In the genomic region with DNA sequence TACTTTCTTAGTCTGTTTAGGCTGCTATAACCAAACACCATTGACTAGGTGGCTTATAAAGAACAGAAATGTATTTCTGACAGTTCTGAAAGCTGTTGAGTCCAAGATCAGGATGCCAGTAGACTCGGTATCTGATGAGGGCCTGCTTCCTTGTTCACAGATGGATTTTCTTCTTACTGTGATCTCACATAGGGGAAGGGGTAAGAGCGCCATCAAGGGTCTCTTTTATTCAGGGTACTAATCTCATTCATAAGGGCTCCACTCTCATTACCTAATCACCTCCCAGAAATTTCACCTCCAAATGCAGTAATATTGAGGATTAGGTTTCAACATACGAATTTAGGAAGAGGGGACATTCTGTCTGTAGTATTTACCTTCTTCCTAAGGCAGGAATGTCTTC, we compare ENCODE assay signal across 23 cellular contexts.
"Had no signal": no experiment of that assay in that cellular context is flagged by ENCODE, and none has a peak within 500 bp of the region (broad histone marks: within the 10 kb centered on the region; RNA-seq: fewer than 3 reads in every experiment).

No MANE protein-coding gene starts in this region.

- H3K36me3 ChIP-seq: esophagus squamous epithelium, gastroesophageal sphincter, left ventricle myocardium inferior, neutrophil, tibial nerve, upper lobe of right lung, vagina had no signal

- H3K27me3 ChIP-seq: esophagus squamous epithelium, gastroesophageal sphincter, neutrophil, testis, tibial nerve, upper lobe of right lung, vagina had no signal

- H3K4me3 Mint-ChIP-seq: effector memory CD8-positive, alpha-beta T cell; naive B cell; nephron; stimulated activated naive B cell treated with anti-CD40 and anti-IgM and Interleukin-4, amounts not matched to agents 10 μg/mL and 1 μg/mL and 100 μg/mL, for 72 hours; stimulated activated naive CD8-positive, alpha-beta T cell treated with anti-CD3 and anti-CD28 coated beads, Interleukin-15, amount 100 ng/mL, for 72 hours had no signal

- H3K36me3 Mint-ChIP-seq: naive B cell; stimulated activated naive B cell treated with anti-CD40 and anti-IgM and Interleukin-4, amounts not matched to agents 10 μg/mL and 1 μg/mL and 100 μg/mL, for 72 hours had no signal

- H3K4me1 ChIP-seq: esophagus squamous epithelium, gastroesophageal sphincter, left ventricle myocardium inferior, psoas muscle, testis, tibial nerve, upper lobe of right lung, vagina had no signal

- H3K27me3 Mint-ChIP-seq: naive B cell; stimulated activated naive B cell treated with anti-CD40 and anti-IgM and Interleukin-4, amounts not matched to agents 10 μg/mL and 1 μg/mL and 100 μg/mL, for 72 hours; stimulated activated naive CD8-positive, alpha-beta T cell treated with anti-CD3 and anti-CD28 coated beads, Interleukin-15, amount 100 ng/mL, for 72 hours had no signal

- H3K4me3 ChIP-seq: esophagus squamous epithelium, gastroesophageal sphincter, left ventricle myocardium inferior, lung, psoas muscle, testis, tibial nerve, upper lobe of right lung, vagina had no signal

- H3K9me3 ChIP-seq: esophagus squamous epithelium, gastroesophageal sphincter, left ventricle myocardium inferior, neutrophil, psoas muscle, testis, tibial nerve, upper lobe of right lung, vagina had no signal

- DNase-seq: effector memory CD8-positive, alpha-beta T cell; esophagus squamous epithelium; foreskin fibroblast; glutamatergic neuron; kidney; left cardiac atrium; left ventricle myocardium inferior; mesenchymal stem cell; naive B cell; psoas muscle; retina; stimulated activated CD4-positive, alpha-beta T cell treated with anti-CD3 and anti-CD28 coated beads, Interleukin-2, amount 100 ng/mL, for 24 hours; stimulated activated CD4-positive, alpha-beta T cell treated with anti-CD3 and anti-CD28 coated beads, Interleukin-4, amount 100 ng/mL, for 4 hours; stimulated activated naive B cell treated with anti-CD40 and anti-IgM and Interleukin-4, amounts not matched to agents 10 μg/mL and 1 μg/mL and 100 μg/mL, for 72 hours; stimulated activated naive CD8-positive, alpha-beta T cell treated with anti-CD3 and anti-CD28 coated beads, Interleukin-15, amount 100 ng/mL, for 72 hours; testis; upper lobe of right lung had no signal

- H3K4me1 Mint-ChIP-seq: naive B cell, nephron had no signal

- H3K9me3 Mint-ChIP-seq: effector memory CD8-positive, alpha-beta T cell; nephron; stimulated activated naive B cell treated with anti-CD40 and anti-IgM and Interleukin-4, amounts not matched to agents 10 μg/mL and 1 μg/mL and 100 μg/mL, for 72 hours; stimulated activated naive CD8-positive, alpha-beta T cell treated with anti-CD3 and anti-CD28 coated beads, Interleukin-15, amount 100 ng/mL, for 72 hours had no signal

- H3K27ac ChIP-seq: esophagus squamous epithelium, gastroesophageal sphincter, left ventricle myocardium inferior, neutrophil, psoas muscle, testis, tibial nerve, upper lobe of right lung, vagina had no signal

- H3K27ac Mint-ChIP-seq: effector memory CD8-positive, alpha-beta T cell; naive B cell; nephron; stimulated activated naive B cell treated with anti-CD40 and anti-IgM and Interleukin-4, amounts not matched to agents 10 μg/mL and 1 μg/mL and 100 μg/mL, for 72 hours; stimulated activated naive CD8-positive, alpha-beta T cell treated with anti-CD3 and anti-CD28 coated beads, Interleukin-15, amount 100 ng/mL, for 72 hours had no signal
